8 cellular contexts compared by ENCODE assay signal in the genomic region with DNA sequence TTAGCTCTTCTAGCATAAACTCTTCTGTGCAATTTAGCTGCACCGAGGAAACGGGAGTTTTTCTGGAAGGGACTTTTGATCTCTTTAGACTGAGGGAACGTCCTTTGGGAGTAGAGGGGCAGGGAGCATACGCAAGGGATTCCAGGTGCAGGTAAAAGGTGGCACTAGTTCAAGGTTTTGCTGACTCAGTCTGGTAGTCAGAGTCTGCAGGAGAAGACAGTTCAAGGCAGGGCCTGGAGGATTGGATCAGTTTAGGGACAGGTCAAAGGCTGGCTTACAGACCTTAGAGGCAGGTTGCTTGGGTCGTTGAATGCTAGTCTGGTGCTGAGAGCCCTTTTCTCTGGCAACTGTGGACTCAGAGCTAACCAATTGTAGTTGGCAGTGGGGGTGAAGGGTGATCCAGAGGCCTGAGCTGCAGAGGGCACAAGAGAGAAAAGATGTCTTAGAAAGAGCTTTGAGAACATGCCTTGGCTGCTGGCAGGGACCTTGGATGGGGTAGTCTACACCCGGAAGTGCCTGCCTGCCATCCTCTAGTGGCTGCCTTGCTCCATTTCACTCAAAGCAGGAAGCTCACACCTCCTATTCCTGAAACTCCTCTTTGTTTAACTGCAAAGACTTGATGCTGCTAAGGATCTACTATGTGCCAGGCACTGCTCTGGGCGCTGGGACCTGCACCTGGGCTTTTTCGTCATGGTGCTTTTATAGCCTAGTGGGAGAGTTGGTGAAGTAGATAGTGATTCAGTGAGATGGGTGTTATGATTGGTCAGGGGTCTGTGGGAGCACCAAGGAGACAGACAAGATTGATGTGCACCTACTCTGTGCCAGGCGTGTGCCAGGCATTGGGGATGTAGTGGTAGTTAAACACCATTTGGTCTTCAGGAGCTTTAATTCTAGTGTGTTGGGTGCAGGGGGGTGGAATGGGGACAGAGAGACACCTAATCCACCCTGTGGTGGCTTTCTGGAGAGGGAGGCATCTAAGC. TPM values are rescaled to one million over a fixed set of nuclear protein-coding genes. Genes with fewer than 3 reads are reported as not detected.
DNase-seq lines count a peak whose midpoint lies in the region; ATAC-seq and TF ChIP-seq lines count a peak whose summit lies in the region.

No MANE protein-coding gene starts in this region.

- no peak for ATAC-seq in HG03039 (IDR thresholded peaks at IDR 0.05; ENCODE audit: unreplicated experiment)

- CTCF ChIA-PET in GM10248 (lab: Yijun Ruan, JAX) = interaction anchor here (0.6 to 2.6 kb wide), 13 partner anchors 10 to 1213 kb away, joined by 3 to 15 read pairs (median 3); a partner anchor contains a TSS
- CTCF ChIA-PET in mammary epithelial cell (lab: Charles Lee; ENCODE audit: low non-redundant PET) = no interaction called here

- TF ChIP-seq CTCF in GM10248 (IDR thresholded peaks at IDR 0.05; ENCODE audit: control extremely low read depth, extremely low read depth, low read depth, missing control alignments) (peak; percentile 27), NB4 (IDR thresholded peaks at IDR 0.05; ENCODE audit: low read depth, low read length) (no peak), mammary epithelial cell (conservative IDR thresholded peaks at IDR 0.05 in 1 of 2, IDR thresholded peaks at IDR 0.05 in 1 of 2; ENCODE audit: extremely low read depth in 1 of 2, insufficient read depth in 1 of 2, low read depth in 1 of 2, low read length in 2 of 2) (peak in 1 of 2 donors; percentile 6), neutrophil (IDR thresholded peaks at IDR 0.05) (peak; percentile 50)

- peak overlapping the region; percentile 95 for H3K4me3 ChIP-seq in NB4 (ENCODE audit: low read depth, low read length)
- peak overlapping the region; percentile 2 to 61 (median 15) for H3K4me3 ChIP-seq in mammary epithelial cell (replicated peaks in 1 of 3; ENCODE audit: insufficient read depth in 1 of 3, low read depth in 2 of 3, low read length in 3 of 3)
- H3K4me3 ChIP-seq in neutrophil (ENCODE audit: low read depth in 1 of 2, low read length in 1 of 2) = peak overlapping the region; percentile 75 to 97

- no peaks in the 10 kb centered on the region for H4K20me1 ChIP-seq in mammary epithelial cell (ENCODE audit: insufficient read depth, low read length)

- dilution Hi-C loops in mammary epithelial cell (cut with HindIII; ENCODE audit: low sequenced_read_pairs) = no loop called here

- peak overlapping the region; percentile 87 for H3K4me2 ChIP-seq in mammary epithelial cell (ENCODE audit: insufficient read depth, low read depth, low read length)

- no peak for TF ChIP-seq POLR2A in NB4 (IDR thresholded peaks at IDR 0.05; ENCODE audit: extremely low read depth, insufficient read length)

- H3K79me2 ChIP-seq in mammary epithelial cell (ENCODE audit: insufficient read depth, low read length) = peaks cover 45% of the 10 kb centered on the region

- H3K36me3 ChIP-seq in mammary epithelial cell (ENCODE audit: insufficient read depth, low read length) (no peaks in the 10 kb centered on the region), neutrophil (no peaks in the 10 kb centered on the region)

- H3K27ac ChIP-seq in mammary epithelial cell (ENCODE audit: insufficient read depth, low read depth, low read length) (peak overlapping the region; percentile 98), neutrophil (peak overlapping the region; percentile 97)

- no peak overlapping the region for H2AFZ ChIP-seq in mammary epithelial cell (ENCODE audit: low read depth, low read length)

- POLR2A ChIA-PET in GM10248 (lab: Yijun Ruan, JAX) = no interaction called here

- no TSS peak for BruUV-seq in mammary epithelial cell (replicated peaks; lab: Mats Ljungman, UMichigan)

- in situ Hi-C loops in mammary epithelial cell (cut with MboI; ENCODE audit: low sequenced_read_pairs in 2 of 2) = no loop called here

- H3K27me3 ChIP-seq in mammary epithelial cell (ENCODE audit: insufficient read depth, low read length) (no peaks in the 10 kb centered on the region), neutrophil (no peaks in the 10 kb centered on the region)

- peaks cover 35% of the 10 kb centered on the region for H3K4me1 ChIP-seq in mammary epithelial cell (ENCODE audit: insufficient read depth, low read length)
- peaks cover 75 to 76% of the 10 kb centered on the region in 2 experiments for H3K4me1 ChIP-seq in neutrophil (ENCODE audit: control insufficient read depth in 1 of 2, insufficient read depth in 1 of 2, low read depth in 1 of 2, low read length in 1 of 2)

- peak; percentile 35 for DNase-seq in GM10248 (ENCODE audit: extremely low spot score)
- no peak for DNase-seq in NB4 (ENCODE audit: low read depth)
- peak; percentile 29 for DNase-seq in mammary epithelial cell
- no peak for DNase-seq in HuH-7 (ENCODE audit: low spot score)
- DNase-seq in kidney glomerular epithelial cell (lab: John Stamatoyannopoulos, UW) = no peak
- no peak for DNase-seq in stimulated activated naive CD4-positive, alpha-beta T cell treated with Interleukin-2 at 50 U/mL for 16 hours (lab: John Stamatoyannopoulos, UW)

- 84% methylated on average over 9 of the region's 9 CpGs for WGBS in mammary epithelial cell (ENCODE audit: low coverage, missing lambda C conversion rate)

- intact Hi-C loops in mammary epithelial cell (cut with micrococcal nuclease) = loop anchor here (5.0 to 10.0 kb wide), 4 partner anchors 460 to 1333 kb away; a partner anchor contains a TSS

- no peak overlapping the region for H3K9ac ChIP-seq in mammary epithelial cell (ENCODE audit: insufficient read depth, low read length)

- H3K9me3 ChIP-seq in mammary epithelial cell (replicated peaks; ENCODE audit: insufficient read depth, low read length) (no peaks in the 10 kb centered on the region), neutrophil (no peaks in the 10 kb centered on the region)

RNA-seq across cellular contexts. Expression of a gene that starts 17.1 kb away (rescaled TPM):
- under 1 TPM; 0.50 to 0.64 TPM for total RNA-seq in mammary epithelial cell
- polyA plus RNA-seq in mammary epithelial cell = 0.02 TPM
- polyA minus RNA-seq in mammary epithelial cell = 0.93 TPM

RNA-seq across cellular contexts. Expression of a gene that starts 52.7 kb away (rescaled TPM):
- not detected for total RNA-seq in mammary epithelial cell
- polyA plus RNA-seq in mammary epithelial cell = not detected
- not detected for polyA minus RNA-seq in mammary epithelial cell

RNA-seq across cellular contexts. Expression of a gene that starts 56.7 kb away (rescaled TPM):
- not detected for total RNA-seq in mammary epithelial cell
- polyA plus RNA-seq in mammary epithelial cell = not detected
- polyA minus RNA-seq in mammary epithelial cell = not detected

Comparison
In these comparisons a context has a peak if more than half of its experiments do, and no peak if none do; other contexts are left out.
1. DNase-seq: peak in GM10248 (single experiment) and mammary epithelial cell (single experiment); none in NB4 (single experiment), HuH-7 (single experiment), kidney glomerular epithelial cell (single experiment) and stimulated activated naive CD4-positive, alpha-beta T cell treated with Interleukin-2 at 50 U/mL for 16 hours (single experiment).
2. H3K4me3 ChIP-seq: peak in every context shown above with its lines; median percentile 95 in NB4; 86 in neutrophil; 15 in mammary epithelial cell.